In genomic region chr1:52590275-52590674, GRCh38 we compare ENCODE assay signal across 34 cellular contexts. TPM values are rescaled to one million over a fixed set of nuclear protein-coding genes. Genes with fewer than 3 reads are reported as not detected.
A peak's percentile ranks its signal among the peaks of the same experiment; 100 is the strongest.
DNase-seq lines count a peak whose midpoint lies in the region; ATAC-seq and TF ChIP-seq lines count a peak whose summit lies in the region.
"Had no signal": no experiment of that assay in that cellular context is flagged by ENCODE, and none has a peak within 500 bp of the region (broad histone marks: within the 10 kb centered on the region; RNA-seq: fewer than 3 reads in every experiment).

No MANE protein-coding gene starts in this region.

- no peak overlapping the region for H4K8ac ChIP-seq in neuronal stem cell (ENCODE audit: low read depth, low read length)

- H3K18ac ChIP-seq in neuronal stem cell (ENCODE audit: low read length): no peak overlapping the region

- no peak overlapping the region for H3K4me3 ChIP-seq in endodermal cell (ENCODE audit: low read length)
- no peak overlapping the region for H3K4me3 ChIP-seq in neuronal stem cell (ENCODE audit: low read length in 2 of 2)
- no peak overlapping the region for H3K4me3 ChIP-seq in spleen
- H3K4me3 ChIP-seq: breast epithelium, lung, skin epidermis, tibial artery had no signal

- DNase-seq in NCI-H1092 (lab: John Stamatoyannopoulos, UW) (peak; percentile 7), NCI-H1092 treated with DMSO at 0.1 percent for 48 hours (lab: John Stamatoyannopoulos, UW) (no peak), NCI-H69 (lab: John Stamatoyannopoulos, UW) (peak; percentile 42), endodermal cell (no peak), neuronal stem cell (ENCODE audit: low spot score) (peak; percentile 80), spleen (no peak), DMS79 (lab: John Stamatoyannopoulos, UW) (no peak)
- DNase-seq in stimulated activated effector memory CD8-positive, alpha-beta T cell treated with anti-CD3 and anti-CD28 coated beads, Interleukin-12 subunit alpha, Interleukin-12 subunit beta, amount 100 ng/mL, for 72 hours (ENCODE audit: low spot score in 2 of 2): no peak
- DNase-seq: 8988T; activated CD4-positive, alpha-beta memory T cell treated with anti-CD3 and anti-CD28 coated beads, Interleukin-2, amount 10 ng/mL, durations not matched to agents 7 days and 5 days; activated CD4-positive, alpha-beta T cell treated with anti-CD3 and anti-CD28 coated beads for 1 hour; activated CD8-positive, alpha-beta memory T cell treated with anti-CD3 and anti-CD28 coated beads, Interleukin-2, amount 50 U/mL, for 48 hours; CD4-positive, CD25-positive, alpha-beta regulatory T cell; effector memory CD8-positive, alpha-beta T cell; EL; GOT3; head of caudate nucleus; kidney glomerular epithelial cell; MV-4-11; NCI-H2081 treated with DMSO at 0.1 percent for 48 hours; SHP77; stimulated activated CD4-positive, alpha-beta T cell treated with anti-CD3 and anti-CD28 coated beads, Interleukin-2, amount 100 ng/mL, for 24 hours; T-cell; tibial artery had no signal

- peak overlapping the region; percentile 23 for H3K4me2 ChIP-seq in neuronal stem cell (ENCODE audit: insufficient read depth, low read length, poor library complexity, severe bottlenecking)

- no peak overlapping the region for H3K4ac ChIP-seq in neuronal stem cell (ENCODE audit: low read length)

- H3K4me3 Mint-ChIP-seq in endodermal cell: no peak overlapping the region
- H3K4me3 Mint-ChIP-seq in stimulated activated effector memory CD8-positive, alpha-beta T cell treated with anti-CD3 and anti-CD28 coated beads, Interleukin-12 subunit alpha, Interleukin-12 subunit beta, amount 100 ng/mL, for 72 hours: no peak overlapping the region
- H3K4me3 Mint-ChIP-seq: activated CD4-positive, alpha-beta memory T cell treated with anti-CD3 and anti-CD28 coated beads, Interleukin-2, amount 10 ng/mL, durations not matched to agents 7 days and 5 days; activated naive CD4-positive, alpha-beta T cell treated with anti-CD3 and anti-CD28 coated beads, Interleukin-2, amount 50 U/mL, for 24 hours; activated T-helper 17 cell treated with anti-CD3 and anti-CD28 coated beads, Interleukin-2, amount 50 U/mL, for 72 hours; CD4-positive, CD25-positive, alpha-beta regulatory T cell; effector memory CD8-positive, alpha-beta T cell; T-cell had no signal

- no peaks in the 10 kb centered on the region for H3K27me3 ChIP-seq in endodermal cell (ENCODE audit: control insufficient read depth, insufficient read depth, low read length, poor library complexity, severe bottlenecking)
- no peaks in the 10 kb centered on the region for H3K27me3 ChIP-seq in neuronal stem cell (ENCODE audit: control insufficient read depth in 3 of 3, insufficient read depth in 3 of 3, low read depth in 1 of 3, low read length in 3 of 3)
- no peaks in the 10 kb centered on the region for H3K27me3 ChIP-seq in spleen (replicated peaks in 1 of 7)
- H3K27me3 ChIP-seq: breast epithelium, neutrophil had no signal

- H3K79me1 ChIP-seq in neuronal stem cell (ENCODE audit: low read depth, low read length): no peaks in the 10 kb centered on the region

- H3K27ac ChIP-seq in endodermal cell (ENCODE audit: low read depth, low read length): peak overlapping the region; percentile 45
- H3K27ac ChIP-seq in neuronal stem cell (replicated peaks; ENCODE audit: low read length): peak overlapping the region; percentile 93
- no peak overlapping the region for H3K27ac ChIP-seq in spleen
- H3K27ac ChIP-seq: breast epithelium, neutrophil, skin epidermis, tibial artery had no signal

- H3K4me1 Mint-ChIP-seq in endodermal cell: peaks cover 7% of the 10 kb centered on the region
- no peaks in the 10 kb centered on the region for H3K4me1 Mint-ChIP-seq in stimulated activated effector memory CD8-positive, alpha-beta T cell treated with anti-CD3 and anti-CD28 coated beads, Interleukin-12 subunit alpha, Interleukin-12 subunit beta, amount 100 ng/mL, for 72 hours
- H3K4me1 Mint-ChIP-seq: activated CD4-positive, alpha-beta memory T cell treated with anti-CD3 and anti-CD28 coated beads, Interleukin-2, amount 10 ng/mL, durations not matched to agents 7 days and 5 days; activated naive CD4-positive, alpha-beta T cell treated with anti-CD3 and anti-CD28 coated beads, Interleukin-2, amount 50 U/mL, for 24 hours; activated T-helper 17 cell treated with anti-CD3 and anti-CD28 coated beads, Interleukin-2, amount 50 U/mL, for 72 hours; CD4-positive, CD25-positive, alpha-beta regulatory T cell had no signal

- no peak overlapping the region for H3K9ac ChIP-seq in endodermal cell (ENCODE audit: extremely low read depth, low read length, poor library complexity, severe bottlenecking)
- no peak overlapping the region for H3K9ac ChIP-seq in neuronal stem cell (ENCODE audit: low read depth, low read length, poor library complexity)

- H2BK120ac ChIP-seq in neuronal stem cell (ENCODE audit: low read depth, low read length): no peak overlapping the region

- TF ChIP-seq POLR2A in spleen (IDR thresholded peaks at IDR 0.05): no peak

- H2AFZ ChIP-seq in neuronal stem cell (ENCODE audit: low read length): peak overlapping the region; percentile 51

- H3K9me3 Mint-ChIP-seq in endodermal cell: no peaks in the 10 kb centered on the region
- H3K9me3 Mint-ChIP-seq in stimulated activated effector memory CD8-positive, alpha-beta T cell treated with anti-CD3 and anti-CD28 coated beads, Interleukin-12 subunit alpha, Interleukin-12 subunit beta, amount 100 ng/mL, for 72 hours: no peaks in the 10 kb centered on the region
- H3K9me3 Mint-ChIP-seq: activated CD4-positive, alpha-beta memory T cell treated with anti-CD3 and anti-CD28 coated beads, Interleukin-2, amount 10 ng/mL, durations not matched to agents 7 days and 5 days; activated naive CD4-positive, alpha-beta T cell treated with anti-CD3 and anti-CD28 coated beads, Interleukin-2, amount 50 U/mL, for 24 hours; activated T-helper 17 cell treated with anti-CD3 and anti-CD28 coated beads, Interleukin-2, amount 50 U/mL, for 72 hours; effector memory CD8-positive, alpha-beta T cell; T-cell had no signal

- H3K27ac Mint-ChIP-seq in endodermal cell: no peak overlapping the region
- H3K27ac Mint-ChIP-seq in stimulated activated effector memory CD8-positive, alpha-beta T cell treated with anti-CD3 and anti-CD28 coated beads, Interleukin-12 subunit alpha, Interleukin-12 subunit beta, amount 100 ng/mL, for 72 hours: no peak overlapping the region
- H3K27ac Mint-ChIP-seq: activated CD4-positive, alpha-beta memory T cell treated with anti-CD3 and anti-CD28 coated beads, Interleukin-2, amount 10 ng/mL, durations not matched to agents 7 days and 5 days; activated naive CD4-positive, alpha-beta T cell treated with anti-CD3 and anti-CD28 coated beads, Interleukin-2, amount 50 U/mL, for 24 hours; activated T-helper 17 cell treated with anti-CD3 and anti-CD28 coated beads, Interleukin-2, amount 50 U/mL, for 72 hours; CD4-positive, CD25-positive, alpha-beta regulatory T cell; effector memory CD8-positive, alpha-beta T cell; T-cell had no signal

- 0 to 66% methylated on average over 1 to 6 of the region's 6 CpGs for WGBS in endodermal cell (ENCODE audit: insufficient coverage in 1 of 2, insufficient read length in 1 of 2), 2 experiments
- no CpG with 5 or more reads among the region's 6 CpGs for WGBS in neuronal stem cell (ENCODE audit: extremely low coverage in 2 of 2, insufficient read length in 2 of 2, insufficient replicate concordance in 1 of 2), 2 donors
- WGBS in spleen, 5 donors: 60 to 69% (median 66%) methylated on average over 6 of the region's 6 CpGs

- H2AK5ac ChIP-seq in neuronal stem cell (ENCODE audit: low read depth, low read length): no peak overlapping the region

- H2BK5ac ChIP-seq in neuronal stem cell (ENCODE audit: low read length): no peak overlapping the region

- no peak overlapping the region for H2BK12ac ChIP-seq in neuronal stem cell (ENCODE audit: low read length)

- H3K4me1 ChIP-seq in endodermal cell (ENCODE audit: control insufficient read depth, insufficient read depth, low read length) (no peaks in the 10 kb centered on the region), neuronal stem cell (ENCODE audit: control insufficient read depth in 2 of 2, insufficient read depth in 1 of 2, low read depth in 1 of 2, low read length in 2 of 2) (peaks cover 26 to 29% of the 10 kb centered on the region in 2 donors), spleen (peaks cover 0 to 46% (median 9%) of the 10 kb centered on the region in 6 donors)
- H3K4me1 ChIP-seq: breast epithelium, tibial artery had no signal

- no peaks in the 10 kb centered on the region for H3K36me3 ChIP-seq in endodermal cell (ENCODE audit: control insufficient read depth, insufficient read depth, low read length)
- H3K36me3 ChIP-seq in neuronal stem cell (replicated peaks in 1 of 2; ENCODE audit: control insufficient read depth in 2 of 2, insufficient read depth in 2 of 2, low read length in 2 of 2): no peaks in the 10 kb centered on the region
- H3K36me3 ChIP-seq in spleen: no peaks in the 10 kb centered on the region
- H3K36me3 ChIP-seq: breast epithelium, neutrophil, tibial artery had no signal

- H3K27me3 Mint-ChIP-seq in endodermal cell (ENCODE audit: insufficient read depth): peaks cover 1% of the 10 kb centered on the region
- H3K27me3 Mint-ChIP-seq: activated CD4-positive, alpha-beta memory T cell treated with anti-CD3 and anti-CD28 coated beads, Interleukin-2, amount 10 ng/mL, durations not matched to agents 7 days and 5 days; activated naive CD4-positive, alpha-beta T cell treated with anti-CD3 and anti-CD28 coated beads, Interleukin-2, amount 50 U/mL, for 24 hours; activated T-helper 17 cell treated with anti-CD3 and anti-CD28 coated beads, Interleukin-2, amount 50 U/mL, for 72 hours; effector memory CD8-positive, alpha-beta T cell; T-cell had no signal

- H3K9me3 ChIP-seq in endodermal cell (ENCODE audit: control insufficient read depth, low read length): no peaks in the 10 kb centered on the region
- no peaks in the 10 kb centered on the region for H3K9me3 ChIP-seq in neuronal stem cell (replicated peaks in 1 of 2; ENCODE audit: control insufficient read depth in 2 of 2, insufficient read depth in 1 of 2, low read depth in 1 of 2, low read length in 2 of 2)
- H3K9me3 ChIP-seq in spleen: no peaks in the 10 kb centered on the region
- H3K9me3 ChIP-seq: breast epithelium, neutrophil, tibial artery had no signal

- no peak overlapping the region for H2BK15ac ChIP-seq in neuronal stem cell (ENCODE audit: low read length)

- no peak overlapping the region for H4K91ac ChIP-seq in neuronal stem cell (ENCODE audit: low read depth, low read length, poor library complexity)

- intact Hi-C loops in spleen (cut with DNase I; ENCODE audit: low total_unique reads): no loop called here

- H3K23ac ChIP-seq in neuronal stem cell (ENCODE audit: low read depth, low read length, poor library complexity): no peak overlapping the region

- TF ChIP-seq CTCF in endodermal cell (conservative IDR thresholded peaks at IDR 0.05) (no peak), spleen (IDR thresholded peaks at IDR 0.05 in 8 of 11, conservative IDR thresholded peaks at IDR 0.05 in 3 of 11) (no peak)

- ATAC-seq in stimulated activated effector memory CD8-positive, alpha-beta T cell treated with anti-CD3 and anti-CD28 coated beads, Interleukin-12 subunit alpha, Interleukin-12 subunit beta, amount 100 ng/mL, for 72 hours: no peak
- ATAC-seq: activated T-helper 17 cell treated with anti-CD3 and anti-CD28 coated beads, Interleukin-2, amount 50 U/mL, for 72 hours; effector memory CD8-positive, alpha-beta T cell; Panc1; T-cell had no signal

- no peak overlapping the region for H3K14ac ChIP-seq in neuronal stem cell (ENCODE audit: low read length)

- H3K36me3 Mint-ChIP-seq in endodermal cell (ENCODE audit: low read depth): no peaks in the 10 kb centered on the region
- H3K36me3 Mint-ChIP-seq in stimulated activated effector memory CD8-positive, alpha-beta T cell treated with anti-CD3 and anti-CD28 coated beads, Interleukin-12 subunit alpha, Interleukin-12 subunit beta, amount 100 ng/mL, for 72 hours: no peaks in the 10 kb centered on the region
- H3K36me3 Mint-ChIP-seq: activated naive CD4-positive, alpha-beta T cell treated with anti-CD3 and anti-CD28 coated beads, Interleukin-2, amount 50 U/mL, for 24 hours; CD4-positive, CD25-positive, alpha-beta regulatory T cell; T-cell had no signal

RNA-seq across cellular contexts. Expression of gene GPX7, which starts 11.9 kb away (rescaled TPM):
- 10 to 100 TPM; 17.8 to 23.7 TPM for total RNA-seq in endodermal cell
- polyA plus RNA-seq in endodermal cell (2013, experiment 1 of 2): 49.4 TPM
- 45.7 TPM for polyA plus RNA-seq in endodermal cell (2013, experiment 2 of 2)
- polyA plus RNA-seq in neuronal stem cell (2013, experiment 1 of 2): 40.1 TPM
- polyA plus RNA-seq in neuronal stem cell (2013, experiment 2 of 2): 39.9 TPM
- total RNA-seq in spleen: 10 to 100 TPM in 4 of 7 donors, 1 to 10 TPM in 3; 6.4 to 24.7 (median 12.9) TPM
- polyA plus RNA-seq in spleen: 10 to 100 TPM; 13.8 to 23.5 (median 17.9) TPM

RNA-seq across cellular contexts. Expression of gene TUT4, which starts 37.4 kb away (rescaled TPM):
- total RNA-seq in endodermal cell (100 to 1,000 TPM; 131 to 170 TPM), spleen (100 to 1,000 TPM in 1 of 7 donors, 10 to 100 TPM in 6; 74.1 to 120 (median 84.6) TPM)
- 85.3 TPM for polyA plus RNA-seq in endodermal cell (2013, experiment 1 of 2)
- 95.6 TPM for polyA plus RNA-seq in endodermal cell (2013, experiment 2 of 2)
- 78.9 TPM for polyA plus RNA-seq in neuronal stem cell (2013, experiment 1 of 2)
- polyA plus RNA-seq in neuronal stem cell (2013, experiment 2 of 2): 80.6 TPM
- 10 to 100 TPM; 31.7 to 45.6 (median 35.8) TPM for polyA plus RNA-seq in spleen

RNA-seq across cellular contexts. Expression of gene SHISAL2A, which starts 42.7 kb away (rescaled TPM):
- 1 to 10 TPM; 1.5 to 5.3 TPM for total RNA-seq in endodermal cell
- 1.1 TPM for polyA plus RNA-seq in endodermal cell (2013, experiment 1 of 2)
- 1.4 TPM for polyA plus RNA-seq in endodermal cell (2013, experiment 2 of 2)
- polyA plus RNA-seq in neuronal stem cell (2013, experiment 1 of 2): 1.5 TPM
- polyA plus RNA-seq in neuronal stem cell (2013, experiment 2 of 2): 1.7 TPM
- 10 to 100 TPM; 12.8 to 23.6 (median 17.9) TPM for total RNA-seq in spleen
- 10 to 100 TPM in 2 of 3 donors, 1 to 10 TPM in 1; 9.2 to 15.5 (median 14.4) TPM for polyA plus RNA-seq in spleen
- total RNA-seq: fibroblast of villous mesenchyme, LHCN-M2, NCI-H460 had no signal

Comparison
In these comparisons a context has a peak if more than half of its experiments do, and no peak if none do; other contexts are left out.
1. DNase-seq: peak in NCI-H1092 (single experiment), NCI-H69 (single experiment) and neuronal stem cell (single experiment); none in NCI-H1092 treated with DMSO at 0.1 percent for 48 hours (single experiment), endodermal cell (single experiment), spleen (single experiment), stimulated activated effector memory CD8-positive, alpha-beta T cell treated with anti-CD3 and anti-CD28 coated beads, Interleukin-12 subunit alpha, Interleukin-12 subunit beta, amount 100 ng/mL, for 72 hours (0 of 2) and DMS79 (single experiment).
2. H3K27ac ChIP-seq: peak in endodermal cell (single experiment) and neuronal stem cell (single experiment); none in spleen (0 of 8).